1 cellular context compared by ENCODE assay signal in genomic region chr1:28246427-28246832, GRCh38.
A peak's percentile ranks its signal among the peaks of the same experiment; 100 is the strongest.
TF ChIP-seq lines count a peak whose summit lies in the region.

No MANE protein-coding gene starts in this region.

TF ChIP-seq in HepG2, 621 proteins besides CTCF, POLR2A, EP300 and RAD21 (continued from another document and continues in another):
- TF ChIP-seq ZNF770 (CRISPR knock-in tag; IDR thresholded peaks at IDR 0.05): no peak
- TF ChIP-seq NR2F6 (IDR thresholded peaks at IDR 0.05): no peak
- no peak for TF ChIP-seq NR2F6 (CRISPR knock-in tag; IDR thresholded peaks at IDR 0.05)
- TF ChIP-seq ZKSCAN8 (CRISPR knock-in tag; IDR thresholded peaks at IDR 0.05; ENCODE audit: borderline replicate concordance): peak; percentile 75; the same call in 1 of the 2 replicates
- 0 out of 2 replicates have a peak, but pooled peaks have one; percentile 48 for TF ChIP-seq ZNF124 (CRISPR knock-in tag; IDR thresholded peaks at IDR 0.05)
- no peak for TF ChIP-seq HNF4G (IDR thresholded peaks at IDR 0.05; ENCODE audit: borderline replicate concordance, low read depth, low read length)
- TF ChIP-seq HNF4G (CRISPR knock-in tag; IDR thresholded peaks at IDR 0.05; ENCODE audit: borderline replicate concordance, low read depth): no peak
- TF ChIP-seq ZNF777 (CRISPR knock-in tag; IDR thresholded peaks at IDR 0.05): no peak
- TF ChIP-seq GRHL1 (CRISPR knock-in tag; conservative IDR thresholded peaks at IDR 0.05): no peak
- no peak for TF ChIP-seq NFE2 (CRISPR knock-in tag; IDR thresholded peaks at IDR 0.05)
- TF ChIP-seq ZNF354B (CRISPR knock-in tag; IDR thresholded peaks at IDR 0.05): no peak
- TF ChIP-seq ETV5 (CRISPR knock-in tag; IDR thresholded peaks at IDR 0.05; ENCODE audit: borderline replicate concordance): peak; percentile 46; the same call in 1 of the 2 replicates
- no peak for TF ChIP-seq KLF13 (CRISPR knock-in tag; IDR thresholded peaks at IDR 0.05)
- TF ChIP-seq CEBPG (CRISPR knock-in tag; IDR thresholded peaks at IDR 0.05): peak; percentile 100
- no peak for TF ChIP-seq ZNF644 (CRISPR knock-in tag; IDR thresholded peaks at IDR 0.05; ENCODE audit: low read depth)
- TF ChIP-seq ZBTB37 (CRISPR knock-in tag; IDR thresholded peaks at IDR 0.05): no peak
- no peak for TF ChIP-seq U2AF2 (IDR thresholded peaks at IDR 0.05; ENCODE audit: low read depth, low read length)
- TF ChIP-seq ZNF670 (CRISPR knock-in tag; IDR thresholded peaks at IDR 0.05; ENCODE audit: borderline replicate concordance): 0 out of 2 replicates have a peak, but pooled peaks have one; percentile 30
- TF ChIP-seq DRAP1 (CRISPR knock-in tag; IDR thresholded peaks at IDR 0.05): no peak
- no peak for TF ChIP-seq CREB1 (IDR thresholded peaks at IDR 0.05)
- peak; percentile 52 for TF ChIP-seq CREB1 (CRISPR knock-in tag; IDR thresholded peaks at IDR 0.05)
- TF ChIP-seq SETDB1 (CRISPR knock-in tag; IDR thresholded peaks at IDR 0.05; ENCODE audit: borderline replicate concordance): no peak
- peak; percentile 28; the same call in 1 of the 2 replicates for TF ChIP-seq GATAD1 (CRISPR knock-in tag; IDR thresholded peaks at IDR 0.05)
- TF ChIP-seq MTERF4 (CRISPR knock-in tag; IDR thresholded peaks at IDR 0.05): no peak
- no peak for TF ChIP-seq BRF2 (CRISPR knock-in tag; IDR thresholded peaks at IDR 0.05)
- no peak for TF ChIP-seq ZNF225 (CRISPR knock-in tag; IDR thresholded peaks at IDR 0.05)
- no peak for TF ChIP-seq LBX2 (CRISPR knock-in tag; IDR thresholded peaks at IDR 0.05; ENCODE audit: borderline replicate concordance)
- no peak for TF ChIP-seq ZNF280B (CRISPR knock-in tag; IDR thresholded peaks at IDR 0.05; ENCODE audit: borderline replicate concordance)
- TF ChIP-seq ZNF878 (CRISPR knock-in tag; IDR thresholded peaks at IDR 0.05): no peak
- no peak for TF ChIP-seq ZNF570 (CRISPR knock-in tag; IDR thresholded peaks at IDR 0.05; ENCODE audit: borderline replicate concordance)
- no peak for TF ChIP-seq CC2D1A (CRISPR knock-in tag; IDR thresholded peaks at IDR 0.05)
- TF ChIP-seq ZNF746 (CRISPR knock-in tag; IDR thresholded peaks at IDR 0.05): no peak
- TF ChIP-seq FOXA1 (IDR thresholded peaks at IDR 0.05): no peak
- TF ChIP-seq FOXA1 (CRISPR knock-in tag; IDR thresholded peaks at IDR 0.05): peak; percentile 72
- no peak for TF ChIP-seq DBP (CRISPR knock-in tag; IDR thresholded peaks at IDR 0.05; ENCODE audit: not compliant biosample characterization)
- TF ChIP-seq RNF2 (conservative IDR thresholded peaks at IDR 0.05; ENCODE audit: low read depth): no peak
- TF ChIP-seq KDM1A (CRISPR knock-in tag; IDR thresholded peaks at IDR 0.05): no peak
- peak; percentile 69 for TF ChIP-seq GATAD2A (CRISPR knock-in tag; IDR thresholded peaks at IDR 0.05)
- TF ChIP-seq IRF2 (CRISPR knock-in tag; IDR thresholded peaks at IDR 0.05): no peak
- no peak for TF ChIP-seq ZFP62 (CRISPR knock-in tag; IDR thresholded peaks at IDR 0.05)
- TF ChIP-seq NR1H2 (CRISPR knock-in tag; IDR thresholded peaks at IDR 0.05; ENCODE audit: borderline replicate concordance, low read depth): no peak
- peak; percentile 36; the same call in 1 of the 2 replicates for TF ChIP-seq CREM (IDR thresholded peaks at IDR 0.05)
- no peak for TF ChIP-seq CREM (CRISPR knock-in tag; IDR thresholded peaks at IDR 0.05)
- TF ChIP-seq KDM2A (CRISPR knock-in tag; IDR thresholded peaks at IDR 0.05; ENCODE audit: borderline replicate concordance, low read depth): no peak
- no peak for TF ChIP-seq RFXAP (CRISPR knock-in tag; IDR thresholded peaks at IDR 0.05; ENCODE audit: borderline replicate concordance)
- no peak for TF ChIP-seq ZNF17 (CRISPR knock-in tag; IDR thresholded peaks at IDR 0.05)
- TF ChIP-seq SRSF9 (IDR thresholded peaks at IDR 0.05; ENCODE audit: borderline replicate concordance, insufficient read depth, low read depth, low read length, poor library complexity, severe bottlenecking): no peak
- 0 out of 2 replicates have a peak, but pooled peaks have one; percentile 11 for TF ChIP-seq TCF7 (IDR thresholded peaks at IDR 0.05; ENCODE audit: low read depth)
- TF ChIP-seq ZNF576 (CRISPR knock-in tag; IDR thresholded peaks at IDR 0.05): no peak
- no peak for TF ChIP-seq IKZF1 (IDR thresholded peaks at IDR 0.05)
- no peak for TF ChIP-seq MATR3 (CRISPR knock-in tag; IDR thresholded peaks at IDR 0.05)
- TF ChIP-seq ZNF879 (CRISPR knock-in tag; IDR thresholded peaks at IDR 0.05): no peak
- TF ChIP-seq ZNF607 (CRISPR knock-in tag; IDR thresholded peaks at IDR 0.05; ENCODE audit: borderline replicate concordance): no peak
- no peak for TF ChIP-seq TERF1 (CRISPR knock-in tag; IDR thresholded peaks at IDR 0.05)
- no peak for TF ChIP-seq ZFP91 (CRISPR knock-in tag; IDR thresholded peaks at IDR 0.05; ENCODE audit: borderline replicate concordance)
- TF ChIP-seq ZNF383 (CRISPR knock-in tag; IDR thresholded peaks at IDR 0.05; ENCODE audit: borderline replicate concordance): no peak
- no peak; the same call in 1 of the 2 replicates for TF ChIP-seq ZBTB25 (CRISPR knock-in tag; IDR thresholded peaks at IDR 0.05)
- TF ChIP-seq ZNF580 (CRISPR knock-in tag; IDR thresholded peaks at IDR 0.05; ENCODE audit: borderline replicate concordance, low read depth): no peak
